ENCODE assay signal across 8 cellular contexts in the genomic region with DNA sequence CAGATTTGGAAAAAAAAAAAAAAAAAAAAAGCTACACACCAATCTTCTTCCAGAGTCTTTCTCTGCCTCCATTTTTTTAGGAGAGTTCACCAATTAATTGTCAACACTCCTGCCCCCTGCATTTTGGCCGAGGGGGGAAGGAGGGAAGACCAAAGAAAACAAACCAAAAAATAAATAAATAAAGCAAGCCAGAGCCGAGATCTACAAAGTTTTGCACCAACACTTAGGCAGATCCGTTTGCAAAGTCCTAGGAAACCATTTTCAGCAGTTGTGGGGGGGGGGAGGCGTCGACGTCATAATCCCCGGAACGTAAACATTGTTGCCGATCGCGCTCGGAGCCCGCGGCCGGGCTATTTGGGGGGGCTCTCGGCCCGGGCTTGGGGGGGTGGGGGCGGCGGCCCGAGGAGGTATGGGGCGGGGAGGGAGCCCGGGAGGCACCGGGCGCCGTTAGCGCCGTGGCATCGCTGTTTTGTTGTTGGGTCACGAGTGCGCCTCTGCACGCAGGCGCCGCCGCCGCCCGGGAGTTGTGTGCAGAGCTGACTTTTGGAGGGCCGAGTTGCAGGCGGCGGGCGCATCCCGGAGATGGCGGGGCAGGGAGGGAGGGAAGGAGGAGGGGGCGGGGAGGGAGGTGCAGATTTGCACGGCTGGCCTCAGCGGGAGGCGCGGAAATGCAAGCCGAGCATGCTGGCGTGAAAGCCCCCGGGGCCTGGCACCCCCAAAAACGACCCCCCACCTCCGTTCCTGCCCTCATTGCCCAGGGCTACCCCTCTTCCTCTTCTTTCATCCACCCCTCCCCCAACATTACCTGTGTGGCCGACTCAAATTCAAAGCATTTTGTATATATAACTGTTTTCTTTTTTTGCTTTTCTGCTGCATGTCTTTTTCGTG. TPM values are rescaled to one million over a fixed set of nuclear protein-coding genes. Genes with fewer than 3 reads are reported as not detected.
DNase-seq lines count a peak whose midpoint lies in the region; ATAC-seq, FAIRE-seq and TF ChIP-seq lines count a peak whose summit lies in the region.

No MANE protein-coding gene starts in this region.

- peak overlapping the region; percentile 73; the same call in 1 of the 2 replicates for H3K18ac ChIP-seq in H1 (ENCODE audit: extremely low read depth, low read length)

- 2% methylated on average over 11 of the region's 54 CpGs; no CpG with 5 or more reads in 1 of the 2 experiments for WGBS in H1 (ENCODE audit: extremely low coverage in 1 of 2, insufficient coverage in 1 of 2, insufficient read length in 1 of 2, insufficient replicate concordance in 2 of 2, low coverage in 1 of 2, low lambda C conversion rate in 2 of 2, missing lambda C conversion rate in 1 of 2), 2 experiments

- TF ChIP-seq RAD21 in H1 (IDR thresholded peaks at IDR 0.05 in 1 of 2, conservative IDR thresholded peaks at IDR 0.05 in 1 of 2; ENCODE audit: low read depth in 2 of 2, low read length in 2 of 2) = 0 out of 4 replicates have a peak, but pooled peaks of 1 of the 2 experiments have one; percentile 1

- peak overlapping the region; percentile 85 for H3K56ac ChIP-seq in H1 (replicated peaks; ENCODE audit: insufficient read length, low read depth, low read length)

- H3K4me3 ChIP-seq in HEK293 (ENCODE audit: low read depth, low read length) (peak overlapping the region; percentile 60), H1 (ENCODE audit: extremely low read depth in 1 of 4, insufficient read depth in 2 of 4, low read depth in 3 of 4, low read length in 4 of 4) (peak overlapping the region; percentile 78 to 88 (median 84))

- peak overlapping the region; percentile 76; the same call in 1 of the 2 replicates for H4K8ac ChIP-seq in H1 (ENCODE audit: extremely low read depth, insufficient read depth, low read length)

- TF ChIP-seq EP300 in H1 (IDR thresholded peaks at IDR 0.05; ENCODE audit: borderline replicate concordance in 1 of 2, low read depth in 2 of 2, low read length in 2 of 2) = no peak

- peaks cover 28% of the 10 kb centered on the region for H3K23me2 ChIP-seq in H1 (ENCODE audit: low read depth, low read length)

- H3K23ac ChIP-seq in H1 (ENCODE audit: insufficient read length) = no peak overlapping the region

- 0 out of 2 replicates have a peak overlapping the region, but pooled peaks have one; percentile 61 for H2BK15ac ChIP-seq in H1 (ENCODE audit: low read length)

- ATAC-seq in HG03457 (IDR thresholded peaks at IDR 0.05; ENCODE audit: unreplicated experiment) = no peak

- FAIRE-seq in H1 (lab: Jason Lieb, UNC) = no peak

- H3K4ac ChIP-seq in H1 (replicated peaks; ENCODE audit: insufficient read length, low read depth, low read length) = peak overlapping the region; percentile 12

- CTCF ChIA-PET in HEK293 (lab: Yijun Ruan, JAX) (no interaction called here), H1 (lab: Charles Lee; ENCODE audit: partially characterized antibody) (interaction anchor here (0.7 to 6.6 kb wide), 13 partner anchors 18 to 231 kb away, joined by 3 to 57 read pairs (median 6); a partner anchor contains a TSS)

- H3K79me1 ChIP-seq in H1 (ENCODE audit: low read depth, low read length) = peaks cover 8% of the 10 kb centered on the region

- POLR2A ChIA-PET in HEK293 (lab: Yijun Ruan, JAX) (interaction anchor here (0.5 to 2.0 kb wide), 14 partner anchors 12 to 641 kb away, joined by 3 to 9 read pairs (median 4); no protein-coding TSS in a partner anchor), H1 (lab: Charles Lee; ENCODE audit: partially characterized antibody) (interaction anchor here (0.6 to 31.0 kb wide), 26 partner anchors 6 to 530 kb away, joined by 3 to 793 read pairs (median 5); a partner anchor contains a TSS)

- H3K79me2 ChIP-seq in H1 (ENCODE audit: control insufficient read depth in 1 of 2, insufficient read depth in 2 of 2, low read length in 2 of 2) = peaks cover 0 to 65% of the 10 kb centered on the region in 2 experiments; a peak in 2 of 4 replicates

- H4K5ac ChIP-seq in H1 (ENCODE audit: insufficient read length, low read depth, low read length) = peak overlapping the region; percentile 90

- no peak overlapping the region for H2BK20ac ChIP-seq in H1 (ENCODE audit: low read length)

- no peak for TF ChIP-seq CTCF in HEK293 (tag by site-specific recombination; IDR thresholded peaks at IDR 0.05)
- TF ChIP-seq CTCF in H1 (IDR thresholded peaks at IDR 0.05; ENCODE audit: control extremely low read depth in 1 of 3, insufficient read depth in 1 of 3, low read depth in 1 of 3, low read length in 3 of 3) = no peak

- no peak overlapping the region for H2AFZ ChIP-seq in H1 (ENCODE audit: low read length)

- H2AK5ac ChIP-seq in H1 (ENCODE audit: low read depth, low read length) = no peak overlapping the region

- peaks cover 12% of the 10 kb centered on the region for H3K4me1 ChIP-seq in HEK293 (ENCODE audit: control insufficient read depth, insufficient read depth, low read length)
- H3K4me1 ChIP-seq in H1 (replicated peaks in 1 of 4; ENCODE audit: control insufficient read depth in 3 of 4, insufficient read depth in 4 of 4, low read length in 3 of 4) = peaks cover 10 to 30% (median 22%) of the 10 kb centered on the region in 4 experiments

- H3K4me2 ChIP-seq in H1 (ENCODE audit: insufficient read depth in 1 of 2, low read depth in 2 of 2, low read length in 2 of 2) = peak overlapping the region; percentile 93 to 100

- H3K36me3 ChIP-seq in HEK293 (ENCODE audit: control insufficient read depth in 2 of 2, insufficient read depth in 1 of 2, low read length in 2 of 2) (peaks cover 0 to 15% of the 10 kb centered on the region in 2 experiments; a peak in 1 of 3 replicates), H1 (ENCODE audit: control insufficient read depth in 2 of 4, insufficient read depth in 4 of 4, low read length in 3 of 4) (peaks cover 4 to 11% (median 4%) of the 10 kb centered on the region in 4 experiments; a peak in 7 of 8 replicates)

- TF ChIP-seq POLR2A in H1 (IDR thresholded peaks at IDR 0.05; ENCODE audit: control extremely low read depth in 1 of 2, low read depth in 2 of 2, low read length in 2 of 2) = peak in 1 of 2 experiments; percentile 66; a peak in 2 of 3 replicates

- no peaks in the 10 kb centered on the region for H3K9me3 ChIP-seq in HEK293 (ENCODE audit: control insufficient read depth, insufficient read depth, low read depth, low read length)
- H3K9me3 ChIP-seq in H1 (ENCODE audit: insufficient read depth in 2 of 2, low read depth in 1 of 2, low read length in 1 of 2) = no peaks in the 10 kb centered on the region

- H4K20me1 ChIP-seq in H1 (replicated peaks in 1 of 2; ENCODE audit: control insufficient read depth in 1 of 2, insufficient read depth in 2 of 2, low read length in 2 of 2) = no peaks in the 10 kb centered on the region

- H2BK12ac ChIP-seq in H1 (ENCODE audit: low read depth, low read length) = peak overlapping the region; percentile 45; the same call in 1 of the 2 replicates

- peak overlapping the region; percentile 69 for H3K27ac ChIP-seq in HEK293 (ENCODE audit: extremely low read depth, low read depth, low read length)
- H3K27ac ChIP-seq in H1 (ENCODE audit: low read depth, low read length) = peak overlapping the region; percentile 95

- no peak overlapping the region for H3K14ac ChIP-seq in H1 (ENCODE audit: insufficient read length)

- H2BK120ac ChIP-seq in H1 (replicated peaks; ENCODE audit: low read depth, low read length) = peak overlapping the region; percentile 93

- no peaks in the 10 kb centered on the region for H3K27me3 ChIP-seq in H1 (replicated peaks in 1 of 4; ENCODE audit: control insufficient read depth in 3 of 4, extremely low read depth in 1 of 4, insufficient read depth in 3 of 4, low read length in 3 of 4)

- H3K9ac ChIP-seq in H1 (replicated peaks in 1 of 4; ENCODE audit: extremely low read depth in 1 of 4, low read depth in 3 of 4, low read length in 3 of 4) = peak overlapping the region; percentile 68 to 94 (median 88)

- peak overlapping the region; percentile 83 for H4K91ac ChIP-seq in H1 (replicated peaks; ENCODE audit: insufficient read length, low read length)

- H2BK5ac ChIP-seq in H1 (ENCODE audit: low read depth, low read length) = peak overlapping the region; percentile 58

- DNase-seq in CD1c-positive myeloid dendritic cell (ENCODE audit: extremely low spot score) = peak; percentile 69
- DNase-seq in NCI-H82 (lab: John Stamatoyannopoulos, UW) = peak; percentile 90
- peak; percentile 28 to 48 for DNase-seq in activated CD8-positive, alpha-beta memory T cell treated with anti-CD3 and anti-CD28 coated beads for 4 hours (ENCODE audit: low read depth in 2 of 2)
- peak; percentile 54 to 83 for DNase-seq in H1 (ENCODE audit: low read depth in 1 of 2, low spot score in 2 of 2)
- peak; percentile 91 for DNase-seq in mesenteric fat pad (ENCODE audit: low spot score)
- DNase-seq in stimulated activated CD8-positive, alpha-beta memory T cell treated with anti-CD3 and anti-CD28 coated beads, Interleukin-15, amount 100 ng/mL, for 4 hours (ENCODE audit: low read depth in 2 of 2) = peak; percentile 34 to 52

TF ChIP-seq in HEK293, 187 proteins besides CTCF, POLR2A, EP300 and RAD21 (continues in another document):
- TF ChIP-seq KLF16 (tag by site-specific recombination; IDR thresholded peaks at IDR 0.05) (no peak), ZNF521 (tag by site-specific recombination; IDR thresholded peaks at IDR 0.05) (no peak)

TF ChIP-seq in H1, 55 proteins besides CTCF, POLR2A, EP300 and RAD21 (continues in another document):
- 0 out of 2 replicates have a peak, but pooled peaks have one; percentile 0 for TF ChIP-seq NRF1 (IDR thresholded peaks at IDR 0.05; ENCODE audit: low read depth, low read length)
- peak; percentile 57 for TF ChIP-seq YY1 (IDR thresholded peaks at IDR 0.05; ENCODE audit: low read depth, low read length)

RNA-seq across cellular contexts. Expression of a gene that starts 0.6 kb away (rescaled TPM):
- 156 and 162 TPM in 2 replicates for total RNA-seq in H1 (2021; fragmentation: NEBNext Ultra II Directional; extraction: Animal tissue kit (Norgen Biotek cat#: 25700))
- polyA plus RNA-seq in H1 (2011; rRNA removed) = 111 and 167 TPM in 2 replicates
- polyA plus RNA-seq in H1 (2011; cell fraction: cytosol; rRNA removed) = 83.9 TPM
- polyA plus RNA-seq in H1 (2011; cell fraction: nucleus; rRNA removed) = 273 TPM
- 96.2 to 111 TPM (median 103 TPM) in 4 replicates for polyA plus RNA-seq in H1 (2012, experiment 1 of 2)
- 36.6 TPM for polyA plus RNA-seq in H1 (2012, experiment 2 of 2)
- polyA plus RNA-seq in H1 (2013, experiment 1 of 2) = 77.1 TPM
- polyA plus RNA-seq in H1 (2013, experiment 2 of 2) = 72.5 TPM
- polyA minus RNA-seq in H1 (2011; rRNA and poly(A)+ RNA removed) = 262 and 318 TPM in 2 replicates
- 128 TPM for polyA minus RNA-seq in H1 (2011; cell fraction: cytosol; rRNA and poly(A)+ RNA removed)
- polyA minus RNA-seq in H1 (2011; cell fraction: nucleus; rRNA and poly(A)+ RNA removed) = 128 TPM
- 17.2 TPM for total RNA-seq in mesenteric fat pad

RNA-seq across cellular contexts. Expression of a gene that starts 46.1 kb away (rescaled TPM):
- 28.4 and 29.9 TPM in 2 replicates for total RNA-seq in H1 (2021; fragmentation: NEBNext Ultra II Directional; extraction: Animal tissue kit (Norgen Biotek cat#: 25700))
- polyA plus RNA-seq in H1 (2011; rRNA removed) = 71.5 and 101 TPM in 2 replicates
- 41.8 TPM for polyA plus RNA-seq in H1 (2011; cell fraction: cytosol; rRNA removed)
- polyA plus RNA-seq in H1 (2011; cell fraction: nucleus; rRNA removed) = 39.3 TPM
- polyA plus RNA-seq in H1 (2012, experiment 1 of 2) = 16.2 to 31.6 TPM (median 27.3 TPM) in 4 replicates
- polyA plus RNA-seq in H1 (2012, experiment 2 of 2) = 24.8 TPM
- polyA plus RNA-seq in H1 (2013, experiment 1 of 2) = 27.2 TPM
- 31.4 TPM for polyA plus RNA-seq in H1 (2013, experiment 2 of 2)
- 21.6 and 29.6 TPM in 2 replicates for polyA minus RNA-seq in H1 (2011; rRNA and poly(A)+ RNA removed)
- 46.5 TPM for polyA minus RNA-seq in H1 (2011; cell fraction: cytosol; rRNA and poly(A)+ RNA removed)
- polyA minus RNA-seq in H1 (2011; cell fraction: nucleus; rRNA and poly(A)+ RNA removed) = 26.7 TPM
- 19.8 TPM for total RNA-seq in mesenteric fat pad

Comparison
In these comparisons a context has a peak if more than half of its experiments do, and no peak if none do; other contexts are left out.
1. DNase-seq: peak in every context shown above with its lines; median percentile 91 in mesenteric fat pad; 90 in NCI-H82; 69 in CD1c-positive myeloid dendritic cell; 68 in H1; 43 in stimulated activated CD8-positive, alpha-beta memory T cell treated with anti-CD3 and anti-CD28 coated beads, Interleukin-15, amount 100 ng/mL, for 4 hours; 38 in activated CD8-positive, alpha-beta memory T cell treated with anti-CD3 and anti-CD28 coated beads for 4 hours.